ENCODE assay signal across 9 cellular contexts in genomic region chr6:107618672-107619071, GRCh38.
DNase-seq lines count a peak whose midpoint lies in the region; ATAC-seq and TF ChIP-seq lines count a peak whose summit lies in the region.
"Had no signal": no experiment of that assay in that cellular context is flagged by ENCODE, and none has a peak within 500 bp of the region (broad histone marks: within the 10 kb centered on the region; RNA-seq: fewer than 3 reads in every experiment).

No MANE protein-coding gene starts in this region.

- H3K4me3 ChIP-seq in vagina: no peak overlapping the region

- DNase-seq in activated CD4-positive, alpha-beta memory T cell treated with anti-CD3 and anti-CD28 coated beads for 36 hours: peak; percentile 68
- peak; percentile 48 for DNase-seq in stimulated activated CD4-positive, alpha-beta T cell treated with anti-CD3 and anti-CD28 coated beads, Interleukin-15, amount 100 ng/mL, for 24 hours
- DNase-seq in NCI-H2107 (lab: John Stamatoyannopoulos, UW) (no peak), SK-N-DZ (ENCODE audit: low spot score) (no peak), Right ventricle myocardium inferior (ENCODE audit: missing footprints) (no peak), vagina (ENCODE audit: extremely low spot score in 2 of 2) (no peak)

- no peak overlapping the region for H3K27ac Mint-ChIP-seq in activated CD4-positive, alpha-beta memory T cell treated with anti-CD3 and anti-CD28 coated beads for 36 hours

- CTCF ChIA-PET in activated CD4-positive, alpha-beta memory T cell treated with anti-CD3 and anti-CD28 coated beads for 36 hours (lab: Charles Lee): interaction anchor here (1.3 kb wide), 1 partner anchor 57 kb away, joined by 4 read pairs; no protein-coding TSS in a partner anchor

- no peaks in the 10 kb centered on the region for H3K9me3 Mint-ChIP-seq in activated CD4-positive, alpha-beta memory T cell treated with anti-CD3 and anti-CD28 coated beads for 36 hours

- no peaks in the 10 kb centered on the region for H3K4me1 ChIP-seq in vagina

- POLR2A ChIA-PET in activated CD4-positive, alpha-beta memory T cell treated with anti-CD3 and anti-CD28 coated beads for 36 hours (lab: Charles Lee): interaction anchor here (0.6 kb wide), 1 partner anchor 34 kb away, joined by 3 read pairs; no protein-coding TSS in a partner anchor

- no peaks in the 10 kb centered on the region for H3K27me3 Mint-ChIP-seq in activated CD4-positive, alpha-beta memory T cell treated with anti-CD3 and anti-CD28 coated beads for 36 hours

- H3K27ac ChIP-seq in vagina: no peak overlapping the region
- H3K27ac ChIP-seq: HL-60 had no signal

- TF ChIP-seq CTCF in vagina (IDR thresholded peaks at IDR 0.05): no peak

- peaks cover 13% of the 10 kb centered on the region for H3K4me1 Mint-ChIP-seq in activated CD4-positive, alpha-beta memory T cell treated with anti-CD3 and anti-CD28 coated beads for 36 hours (ENCODE audit: low read depth)

- ATAC-seq in GM18909 (IDR thresholded peaks at IDR 0.05; ENCODE audit: poor library complexity, unreplicated experiment) (peak; percentile 98), HG02938 (IDR thresholded peaks at IDR 0.05; ENCODE audit: unreplicated experiment) (peak; percentile 98), Right ventricle myocardium inferior (no peak)

- H3K4me3 Mint-ChIP-seq in activated CD4-positive, alpha-beta memory T cell treated with anti-CD3 and anti-CD28 coated beads for 36 hours: no peak overlapping the region

- no peaks in the 10 kb centered on the region for H3K9me3 ChIP-seq in vagina

- no peak for TF ChIP-seq POLR2A in vagina (IDR thresholded peaks at IDR 0.05)

- H3K27me3 ChIP-seq in vagina: no peaks in the 10 kb centered on the region

- no peaks in the 10 kb centered on the region for H3K36me3 ChIP-seq in vagina

- intact Hi-C loops in activated CD4-positive, alpha-beta memory T cell treated with anti-CD3 and anti-CD28 coated beads for 36 hours (cut with micrococcal nuclease): no loop called here
- intact Hi-C loops in Right ventricle myocardium inferior (cut with DNase I): no loop called here
- intact Hi-C loops in vagina (cut with DNase I): no loop called here

- H3K36me3 Mint-ChIP-seq in activated CD4-positive, alpha-beta memory T cell treated with anti-CD3 and anti-CD28 coated beads for 36 hours: no peaks in the 10 kb centered on the region

Comparison
In these comparisons a context has a peak if more than half of its experiments do, and no peak if none do; other contexts are left out.
1. DNase-seq: peak in activated CD4-positive, alpha-beta memory T cell treated with anti-CD3 and anti-CD28 coated beads for 36 hours (single experiment) and stimulated activated CD4-positive, alpha-beta T cell treated with anti-CD3 and anti-CD28 coated beads, Interleukin-15, amount 100 ng/mL, for 24 hours (single experiment); none in NCI-H2107 (single experiment), SK-N-DZ (single experiment), Right ventricle myocardium inferior (single experiment) and vagina (0 of 2).